ENCODE assay signal across 8 cellular contexts in genomic region chr20:2840138-2840966, GRCh38. TPM values are rescaled to one million over a fixed set of nuclear protein-coding genes. Genes with fewer than 3 reads are reported as not detected.
A peak's percentile ranks its signal among the peaks of the same experiment; 100 is the strongest.
DNase-seq lines count a peak whose midpoint lies in the region; ATAC-seq, FAIRE-seq and TF ChIP-seq lines count a peak whose summit lies in the region.

Gene PCED1A (minus strand): TSS chr20:2840655. CDS start chr20:2839912, 743 bp downstream.
Gene VPS16 (plus strand): TSS chr20:2840745. CDS start chr20:2840775, 30 bp downstream.

- H3K4me2 ChIP-seq in GM23338, result peak within 1 kb of the TSS; percentile 92

- H3K4me1 Mint-ChIP-seq in GM23338, result peaks cover 5% of the 10 kb centered on the region

- H3K9me3 ChIP-seq in SJCRH30 (replicated peaks) (no peaks in the 10 kb centered on the region), neutrophil (no peaks in the 10 kb centered on the region)

- H3K36me3 ChIP-seq in GM23338 (ENCODE audit: insufficient read depth) (no peaks in the 10 kb centered on the region), SJCRH30 (no peaks in the 10 kb centered on the region), neutrophil (no peaks in the 10 kb centered on the region)

- H3K27me3 Mint-ChIP-seq in GM23338 (ENCODE audit: insufficient read depth, low read depth, poor library complexity), result peaks cover 23% of the 10 kb centered on the region

- H2AFZ ChIP-seq in GM23338, result peak within 1 kb of the TSS; percentile 93

- H4K20me1 ChIP-seq in GM23338 (replicated peaks; ENCODE audit: insufficient read depth), result no peaks in the 10 kb centered on the region

- H3K36me3 Mint-ChIP-seq in GM23338 (ENCODE audit: low read depth), result peaks cover 4% of the 10 kb centered on the region

- FAIRE-seq in frontal cortex (lab: Jason Lieb, UNC), result no peak

- TF ChIP-seq CTCF in GM23338 (conservative IDR thresholded peaks at IDR 0.05; ENCODE audit: low read depth in 2 of 2) (no peak), neutrophil (IDR thresholded peaks at IDR 0.05) (peak; percentile 16)

- DNase-seq in EL (peak; percentile 87), GM23338 (ENCODE audit: low spot score) (peak; percentile 89), LHCN-M2 (ENCODE audit: low read depth) (peak; percentile 79), SJCRH30 (peak; percentile 90), frontal cortex (ENCODE audit: low spot score in 2 of 2) (peak; percentile 98 to 99), substantia nigra (lab: John Stamatoyannopoulos, UW) (peak; percentile 36 to 91 (median 83))
- peak; percentile 84 for DNase-seq in activated gamma-delta T cell treated with anti-CD3 and anti-CD28 coated beads, Interleukin-2, amount 50 U/mL, for 16 hours (ENCODE audit: low read depth)

- no peaks in the 10 kb centered on the region for H3K9me2 ChIP-seq in GM23338 (ENCODE audit: insufficient read depth)

- peak within 1 kb of the TSS; percentile 80 for H3K4me3 ChIP-seq in GM23338
- peak within 1 kb of the TSS; percentile 100 for H3K4me3 ChIP-seq in SJCRH30
- peak within 1 kb of the TSS; percentile 96 to 100 for H3K4me3 ChIP-seq in neutrophil (ENCODE audit: low read depth in 1 of 2, low read length in 1 of 2)

- no peak within 1 kb of the TSS for H3K27ac ChIP-seq in GM23338 (ENCODE audit: low read depth)
- peak within 1 kb of the TSS; percentile 95 for H3K27ac ChIP-seq in SJCRH30
- H3K27ac ChIP-seq in neutrophil, result peak within 1 kb of the TSS; percentile 87
- H3K27ac ChIP-seq in substantia nigra (ENCODE audit: low read depth, low read length, poor library complexity, severe bottlenecking), result peak within 1 kb of the TSS; percentile 90

- H3K4me3 Mint-ChIP-seq in GM23338, result peak within 1 kb of the TSS; percentile 79

- no peaks in the 10 kb centered on the region for H3F3A ChIP-seq in GM23338 (replicated peaks; ENCODE audit: low read depth)

- ATAC-seq in GM23338, result peak; percentile 98

- H3K4me1 ChIP-seq in GM23338 (ENCODE audit: insufficient read depth) (no peaks in the 10 kb centered on the region), SJCRH30 (no peaks in the 10 kb centered on the region; the same call in 1 of the 2 replicates), neutrophil (ENCODE audit: control insufficient read depth in 1 of 2, insufficient read depth in 1 of 2, low read depth in 1 of 2, low read length in 1 of 2) (peaks cover 18 to 20% of the 10 kb centered on the region in 2 experiments)

- no peak within 1 kb of the TSS for H3K27ac Mint-ChIP-seq in GM23338

- H3K9me3 Mint-ChIP-seq in GM23338, result peaks cover 5% of the 10 kb centered on the region; the same call in 2 of the 3 replicates

- no peaks in the 10 kb centered on the region for H3K79me2 ChIP-seq in GM23338 (replicated peaks; ENCODE audit: insufficient read depth)

- H3K27me3 ChIP-seq in GM23338 (ENCODE audit: insufficient read depth), result peaks cover 22% of the 10 kb centered on the region
- no peaks in the 10 kb centered on the region for H3K27me3 ChIP-seq in SJCRH30
- no peaks in the 10 kb centered on the region for H3K27me3 ChIP-seq in neutrophil

TF ChIP-seq in GM23338, 12 proteins besides CTCF, POLR2A, EP300 and RAD21 (continues in another document):
- TF ChIP-seq EZH2phosphoT487 (IDR thresholded peaks at IDR 0.05; ENCODE audit: unreplicated experiment) (no peak), STAT1 (IDR thresholded peaks at IDR 0.05; ENCODE audit: unreplicated experiment) (no peak), EZH2 (IDR thresholded peaks at IDR 0.05; ENCODE audit: low read depth, unreplicated experiment) (no peak), ZNF114 (CRISPR knock-in tag; IDR thresholded peaks at IDR 0.05) (peak; percentile 54; the same call in 1 of the 2 replicates), ZNF331 (CRISPR knock-in tag; IDR thresholded peaks at IDR 0.05; ENCODE audit: low read depth) (no peak), CREB1 (CRISPR knock-in tag; IDR thresholded peaks at IDR 0.05; ENCODE audit: low read depth) (no peak), ETS1 (IDR thresholded peaks at IDR 0.05) (peak; percentile 75), POLR2AphosphoS5 (IDR thresholded peaks at IDR 0.05; ENCODE audit: low read depth) (peak; percentile 61), NANOG (IDR thresholded peaks at IDR 0.05; ENCODE audit: borderline replicate concordance) (no peak), ZNF462 (CRISPR knock-in tag; IDR thresholded peaks at IDR 0.05) (no peak), JUNB (IDR thresholded peaks at IDR 0.05; ENCODE audit: unreplicated experiment) (no peak)

RNA-seq across cellular contexts. Expression of gene PCED1A, which starts in this region (rescaled TPM):
- total RNA-seq in GM23338 (2014; rRNA removed; shearing (Covaris generic)), result 8.9 and 9.9 TPM in 2 replicates
- polyA plus RNA-seq in GM23338 (2016; fragmentation: Nextera tagmentation; extraction: Ambion mirVana), result 5.0 and 5.3 TPM in 2 replicates
- total RNA-seq in LHCN-M2 (2014; rRNA removed), result 28.0 and 43.9 TPM in 2 replicates
- polyA plus RNA-seq in LHCN-M2 (2012), result 20.4 TPM
- total RNA-seq in SJCRH30 (2014; rRNA removed; shearing (Covaris generic)), result 7.7 and 11.0 TPM in 2 replicates
- total RNA-seq in frontal cortex, result 17.9 TPM

RNA-seq across cellular contexts. Expression of gene VPS16, which starts in this region (rescaled TPM):
- 17.7 and 20.4 TPM in 2 replicates for total RNA-seq in GM23338 (2014; rRNA removed; shearing (Covaris generic))
- polyA plus RNA-seq in GM23338 (2016; fragmentation: Nextera tagmentation; extraction: Ambion mirVana), result 11.2 and 13.5 TPM in 2 replicates
- total RNA-seq in LHCN-M2 (2014; rRNA removed) (36.1 and 41.8 TPM in 2 replicates), frontal cortex (63.2 TPM)
- polyA plus RNA-seq in LHCN-M2 (2012), result 32.4 TPM
- 12.3 and 16.3 TPM in 2 replicates for total RNA-seq in SJCRH30 (2014; rRNA removed; shearing (Covaris generic))
